ENCODE assay signal across 12 cellular contexts in the genomic region with DNA sequence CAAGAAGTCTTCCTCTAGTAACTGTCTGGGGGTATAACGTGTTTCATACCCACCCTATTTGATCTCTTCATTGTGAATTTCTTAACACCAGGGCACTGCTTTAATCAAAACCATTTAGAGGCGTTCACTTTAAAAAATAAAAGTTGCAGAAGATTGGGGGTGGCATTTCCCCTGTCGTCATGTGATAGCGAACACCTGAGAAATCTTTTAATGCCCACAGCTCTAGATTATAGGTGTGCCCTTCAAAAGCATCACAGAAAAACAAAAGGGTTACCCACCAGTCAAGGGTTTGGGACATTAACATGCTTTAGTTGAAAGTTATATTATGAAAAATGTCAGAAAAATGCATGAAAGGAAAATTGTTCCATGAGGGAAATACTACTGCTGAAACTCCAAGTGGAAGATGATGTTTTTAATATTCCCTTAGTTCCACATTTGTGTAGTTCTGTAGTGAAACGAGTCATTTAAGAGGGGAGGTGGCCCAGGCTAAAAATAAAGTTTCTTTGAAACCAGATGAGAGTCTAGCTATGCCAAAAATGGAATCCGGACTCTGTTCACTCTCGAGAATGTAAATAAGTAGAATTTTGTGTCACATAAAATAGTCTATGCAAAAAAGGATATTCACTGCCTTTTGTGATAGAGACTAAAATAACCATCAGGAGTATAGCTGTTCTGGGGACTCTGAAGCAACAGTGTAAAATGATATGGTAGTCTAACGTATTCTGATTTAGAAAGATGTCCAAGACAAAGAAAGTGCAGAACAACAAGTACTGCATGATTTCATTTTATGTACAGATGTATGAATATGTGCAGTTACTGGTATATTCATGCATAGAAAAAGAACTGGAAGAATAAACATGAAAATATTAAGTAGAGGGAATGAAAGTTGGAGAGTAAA. TPM values are rescaled to one million over a fixed set of nuclear protein-coding genes. Genes with fewer than 3 reads are reported as not detected.
DNase-seq lines count a peak whose midpoint lies in the region; ATAC-seq and TF ChIP-seq lines count a peak whose summit lies in the region.
"Had no signal": no experiment of that assay in that cellular context is flagged by ENCODE, and none has a peak within 500 bp of the region (broad histone marks: within the 10 kb centered on the region; RNA-seq: fewer than 3 reads in every experiment).

No MANE protein-coding gene starts in this region.

- no peak overlapping the region for H3K27ac ChIP-seq in hepatocyte
- H3K27ac ChIP-seq: VCaP had no signal

- 79% methylated on average over 8 of the region's 8 CpGs for WGBS in hepatocyte (ENCODE audit: low lambda C conversion rate, missing lambda C conversion rate)

- peaks cover 4% of the 10 kb centered on the region for H4K20me1 ChIP-seq in hepatocyte (ENCODE audit: insufficient read depth, poor library complexity, severe bottlenecking)

- ATAC-seq in GM21367 (IDR thresholded peaks at IDR 0.05; ENCODE audit: unreplicated experiment) = peak; percentile 58
- peak; percentile 57 for ATAC-seq in HG03196 (IDR thresholded peaks at IDR 0.05; ENCODE audit: unreplicated experiment)
- no peak for ATAC-seq in left colon

- peaks cover 11% of the 10 kb centered on the region for H3K79me2 ChIP-seq in hepatocyte

- intact Hi-C loops in left colon (cut with DNase I, micrococcal nuclease) = no loop called here

- H3K4me3 ChIP-seq in hepatocyte = no peak overlapping the region

- DNase-seq in GM13976 (ENCODE audit: low spot score) (peak; percentile 15), germinal center (ENCODE audit: low spot score) (peak; percentile 27), T-helper 2 cell (no peak), hepatocyte (ENCODE audit: low spot score) (no peak), left colon (no peak), GM10266 (ENCODE audit: extremely low spot score) (no peak)
- DNase-seq: activated naive CD8-positive, alpha-beta T cell treated with anti-CD3 and anti-CD28 coated beads, Interleukin-2, amount 10 ng/mL, durations not matched to agents 7 days and 5 days; C1 segment of cervical spinal cord; NCI-H748 treated with DMSO at 0.1 percent for 48 hours had no signal

- H3K4me2 ChIP-seq in hepatocyte = no peak overlapping the region

- peaks cover 4% of the 10 kb centered on the region for H3K4me1 ChIP-seq in hepatocyte (ENCODE audit: insufficient read depth)

- TF ChIP-seq CTCF in GM13976 (IDR thresholded peaks at IDR 0.05; ENCODE audit: borderline replicate concordance, control extremely low read depth, extremely low read depth, insufficient read depth, missing control alignments) = no peak
- TF ChIP-seq CTCF in hepatocyte (IDR thresholded peaks at IDR 0.05; ENCODE audit: poor library complexity) = no peak
- TF ChIP-seq CTCF in GM10266 (IDR thresholded peaks at IDR 0.05; ENCODE audit: control insufficient read depth, insufficient read depth, low read depth, missing control alignments) = no peak

- in situ Hi-C loops in GM13976 (cut with MboI; ENCODE audit: low sequenced_read_pairs, unreplicated experiment) = no loop called here

- no peaks in the 10 kb centered on the region for H3K27me3 ChIP-seq in hepatocyte

- H3K9me2 ChIP-seq in hepatocyte (replicated peaks; ENCODE audit: insufficient read depth) = no peaks in the 10 kb centered on the region

- no peaks in the 10 kb centered on the region for H3K9me3 ChIP-seq in hepatocyte (ENCODE audit: low read depth)

- H3K36me3 ChIP-seq in hepatocyte (replicated peaks; ENCODE audit: insufficient read depth, low read depth) = no peaks in the 10 kb centered on the region

- no peak overlapping the region for H2AFZ ChIP-seq in hepatocyte

RNA-seq across cellular contexts. Expression of gene ATP6V1E2, which starts 32.3 kb away (rescaled TPM):
- total RNA-seq in hepatocyte (3.7 and 4.4 TPM in 2 replicates), left colon (1 to 10 TPM; 1.9 to 2.9 TPM)
- 4.7 and 6.7 TPM in 2 replicates for polyA plus RNA-seq in hepatocyte

RNA-seq across cellular contexts. Expression of gene RHOQ, which starts 32.4 kb away (rescaled TPM):
- 69.9 and 75.2 TPM in 2 replicates for total RNA-seq in hepatocyte
- polyA plus RNA-seq in hepatocyte = 46.7 and 52.0 TPM in 2 replicates
- total RNA-seq in left colon = 10 to 100 TPM; 11.8 to 23.9 TPM

RNA-seq across cellular contexts. Expression of gene PIGF, which starts 42.1 kb away (rescaled TPM):
- total RNA-seq in hepatocyte (19.9 and 29.2 TPM in 2 replicates), left colon (10 to 100 TPM; 23.3 to 25.4 TPM)
- polyA plus RNA-seq in hepatocyte = 40.3 and 53.7 TPM in 2 replicates

RNA-seq across cellular contexts. Expression of gene CRIPT, which starts 42.3 kb away (rescaled TPM):
- total RNA-seq in hepatocyte (17.9 and 25.2 TPM in 2 replicates), left colon (10 to 100 TPM; 10.9 to 15.0 TPM)
- 13.3 and 15.8 TPM in 2 replicates for polyA plus RNA-seq in hepatocyte

Comparison
In these comparisons a context has a peak if more than half of its experiments do, and no peak if none do; other contexts are left out.
1. DNase-seq: peak in GM13976 (single experiment) and germinal center (single experiment); none in T-helper 2 cell (0 of 5), hepatocyte (single experiment), left colon (0 of 2) and GM10266 (single experiment).